8 cellular contexts compared by ENCODE assay signal in genomic region chr5:64074533-64074932, GRCh38.
A peak's percentile ranks its signal among the peaks of the same experiment; 100 is the strongest.
DNase-seq lines count a peak whose midpoint lies in the region; ATAC-seq, FAIRE-seq and TF ChIP-seq lines count a peak whose summit lies in the region.

No MANE protein-coding gene starts in this region.

- no peaks in the 10 kb centered on the region for H3K27me3 Mint-ChIP-seq in astrocyte (ENCODE audit: low read depth, unreplicated experiment)

- H2AFZ ChIP-seq in astrocyte (ENCODE audit: low read depth, low read length) = no peak overlapping the region

- no peaks in the 10 kb centered on the region for H3K27me3 ChIP-seq in astrocyte (ENCODE audit: insufficient read depth, low read length)
- H3K27me3 ChIP-seq in left lung = no peaks in the 10 kb centered on the region

- H3K4me3 ChIP-seq in astrocyte (ENCODE audit: insufficient read depth, low read depth, low read length) (no peak overlapping the region), left lung (no peak overlapping the region)

- intact Hi-C loops in left lung (cut with DNase I) = loop anchor here in 1 of 2 donors (10.0 kb wide), 1 partner anchor 130 kb away; no protein-coding TSS in a partner anchor

- no peaks in the 10 kb centered on the region for H4K20me1 ChIP-seq in astrocyte (ENCODE audit: insufficient read depth, low read length)

- no peaks in the 10 kb centered on the region for H3K36me3 Mint-ChIP-seq in astrocyte (ENCODE audit: low read depth, unreplicated experiment)

- H3K27ac ChIP-seq in astrocyte (ENCODE audit: low read depth, low read length) (no peak overlapping the region), left lung (no peak overlapping the region)

- no peaks in the 10 kb centered on the region for H3K4me1 Mint-ChIP-seq in astrocyte (ENCODE audit: low read depth, unreplicated experiment)

- DNase-seq in NCI-H446 (lab: John Stamatoyannopoulos, UW) (peak; percentile 1 to 49), NCI-H446 treated with DMSO at 0.1 percent for 48 hours (lab: John Stamatoyannopoulos, UW) (no peak), LHCN-M2 (ENCODE audit: low read depth) (peak; percentile 39), astrocyte (ENCODE audit: low read depth) (peak; percentile 14), left lung (no peak), COLO668 (lab: John Stamatoyannopoulos, UW; ENCODE audit: unreplicated experiment) (no peak), mesenteric fat pad (ENCODE audit: low spot score) (no peak)

- FAIRE-seq in astrocyte (lab: Jason Lieb, UNC) = peak; percentile 76

- no peaks in the 10 kb centered on the region for H3K79me2 ChIP-seq in astrocyte (ENCODE audit: insufficient read depth, low read length)

- no peaks in the 10 kb centered on the region for H3K36me3 ChIP-seq in astrocyte (ENCODE audit: insufficient read depth, low read length)
- H3K36me3 ChIP-seq in left lung = no peaks in the 10 kb centered on the region

- no peak overlapping the region for H3K4me2 ChIP-seq in astrocyte (ENCODE audit: low read length)

- H3K27ac Mint-ChIP-seq in astrocyte (ENCODE audit: unreplicated experiment) = no peak overlapping the region

- H3K9me3 ChIP-seq in astrocyte (ENCODE audit: insufficient read depth, low read depth, low read length) = no peaks in the 10 kb centered on the region
- no peaks in the 10 kb centered on the region for H3K9me3 ChIP-seq in left lung

- ATAC-seq in GM21825 (IDR thresholded peaks at IDR 0.05; ENCODE audit: unreplicated experiment) (peak; percentile 92), left lung (peak; percentile 42)

- no peak overlapping the region for H3K9ac ChIP-seq in astrocyte (ENCODE audit: low read length)

- TF ChIP-seq CTCF in astrocyte (IDR thresholded peaks at IDR 0.05; ENCODE audit: insufficient read depth, low read depth, low read length) (peak; percentile 54), left lung (IDR thresholded peaks at IDR 0.05) (peak; percentile 21 to 29)

- H3K9me3 Mint-ChIP-seq in astrocyte (ENCODE audit: unreplicated experiment) = no peaks in the 10 kb centered on the region

- H3K4me1 ChIP-seq in astrocyte (ENCODE audit: insufficient read depth, low read length) (no peaks in the 10 kb centered on the region), left lung (no peaks in the 10 kb centered on the region)

- no peak overlapping the region for H3K4me3 Mint-ChIP-seq in astrocyte (ENCODE audit: unreplicated experiment)

Comparison
In these comparisons a context has a peak if more than half of its experiments do, and no peak if none do; other contexts are left out.
1. DNase-seq: peak in NCI-H446 (2 of 2), LHCN-M2 (single experiment) and astrocyte (single experiment); none in NCI-H446 treated with DMSO at 0.1 percent for 48 hours (single experiment), left lung (0 of 2), COLO668 (single experiment) and mesenteric fat pad (single experiment).